23 cellular contexts compared by ENCODE assay signal in the genomic region with DNA sequence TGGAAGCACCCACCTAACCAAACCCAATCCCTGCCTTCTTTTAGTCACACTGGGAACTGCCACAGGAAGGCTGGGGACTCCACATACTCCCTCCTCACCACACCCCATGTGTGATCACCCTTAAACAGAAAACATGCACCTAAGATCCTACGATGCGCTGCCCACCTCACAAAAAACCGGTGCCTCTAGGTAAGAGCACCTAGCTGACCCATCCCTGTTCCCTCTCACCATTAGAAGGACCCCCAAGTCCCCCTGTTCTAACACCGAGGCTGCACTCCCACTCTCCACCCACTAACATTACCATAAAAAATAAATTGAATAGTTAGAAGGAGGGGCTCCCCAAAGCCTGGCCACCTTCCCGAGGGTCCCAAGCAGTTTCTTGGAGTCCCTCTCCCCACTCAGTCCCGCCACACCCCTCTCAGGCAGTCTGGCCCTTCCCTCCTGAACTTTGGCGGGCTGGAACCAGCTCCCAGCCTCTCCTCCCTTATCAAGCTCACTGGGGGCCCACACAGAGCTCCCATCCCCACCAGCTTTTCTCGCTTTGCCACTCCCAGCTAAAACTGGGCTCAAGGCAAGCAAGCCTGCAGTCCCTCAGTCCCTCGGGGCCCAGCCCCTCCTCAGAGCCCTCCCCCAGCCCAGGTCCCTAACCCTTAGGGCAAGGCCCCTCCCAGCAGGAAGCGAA. TPM values are rescaled to one million over a fixed set of nuclear protein-coding genes. Genes with fewer than 3 reads are reported as not detected.
"Had no signal": no experiment of that assay in that cellular context is flagged by ENCODE, and none has a peak within 500 bp of the region (broad histone marks: within the 10 kb centered on the region; RNA-seq: fewer than 3 reads in every experiment).

No MANE protein-coding gene starts in this region.

RNA-seq across cellular contexts. Expression of gene TMEM191B, which starts 46.0 kb away (rescaled TPM):
- total RNA-seq: osteoblast, psoas muscle, skeletal muscle tissue, subcutaneous adipose tissue, vagina had no signal
- polyA plus RNA-seq: fibroblast of lung, psoas muscle had no signal

RNA-seq across cellular contexts. Expression of gene GGTLC3, which starts 55.7 kb away (rescaled TPM):
- total RNA-seq: esophagus muscularis mucosa, fibroblast of lung, foreskin keratinocyte, gastroesophageal sphincter, heart left ventricle, kidney epithelial cell, left cardiac atrium, left ventricle myocardium inferior, mammary epithelial cell, mesenteric fat pad, mononuclear cell, natural killer cell, osteoblast, psoas muscle, renal cortical epithelial cell, right cardiac atrium, sigmoid colon, skeletal muscle tissue, stomach, subcutaneous adipose tissue, temporal lobe, tibial nerve, vagina had no signal
- polyA plus RNA-seq: fibroblast of lung, foreskin keratinocyte, heart left ventricle, mammary epithelial cell, psoas muscle, right cardiac atrium, sigmoid colon had no signal
